In genomic region chr10:106320876-106321275, GRCh38 we compare ENCODE assay signal across 27 cellular contexts.
"Had no signal": no experiment of that assay in that cellular context is flagged by ENCODE, and none has a peak within 500 bp of the region (broad histone marks: within the 10 kb centered on the region; RNA-seq: fewer than 3 reads in every experiment).

No MANE protein-coding gene starts in this region.

- H3K9me3 ChIP-seq: suprapubic skin, testis, thoracic aorta, thyroid gland, tibial artery, tibial nerve, transverse colon, uterus, vagina had no signal

- H3K36me3 Mint-ChIP-seq: stimulated activated effector memory CD8-positive, alpha-beta T cell treated with anti-CD3 and anti-CD28 coated beads, Interleukin-12 subunit alpha, Interleukin-12 subunit beta, amount 100 ng/mL, for 72 hours; stimulated activated memory B cell treated with anti-CD40 and anti-IgM and Interleukin-4, amounts not matched to agents 10 μg/mL and 1 μg/mL and 100 μg/mL, for 72 hours; stimulated activated naive B cell treated with anti-CD40 and anti-IgM and Interleukin-4, amounts not matched to agents 10 μg/mL and 1 μg/mL and 100 μg/mL, for 72 hours; type B pancreatic cell had no signal

- H3K27ac Mint-ChIP-seq: stimulated activated effector memory CD8-positive, alpha-beta T cell treated with anti-CD3 and anti-CD28 coated beads, Interleukin-12 subunit alpha, Interleukin-12 subunit beta, amount 100 ng/mL, for 72 hours; stimulated activated memory B cell treated with anti-CD40 and anti-IgM and Interleukin-4, amounts not matched to agents 10 μg/mL and 1 μg/mL and 100 μg/mL, for 72 hours; stimulated activated naive B cell treated with anti-CD40 and anti-IgM and Interleukin-4, amounts not matched to agents 10 μg/mL and 1 μg/mL and 100 μg/mL, for 72 hours; stimulated activated naive CD8-positive, alpha-beta T cell treated with anti-CD3 and anti-CD28 coated beads, Interleukin-15, Interleukin-2, amounts not matched to agents 100 ng/mL and 50 ng/mL, for 24 hours; type B pancreatic cell had no signal

- H3K36me3 ChIP-seq: stomach, suprapubic skin, thoracic aorta, thyroid gland, tibial artery, tibial nerve, transverse colon, upper lobe of left lung, uterus, vagina had no signal

- ATAC-seq: stimulated activated effector memory CD8-positive, alpha-beta T cell treated with anti-CD3 and anti-CD28 coated beads, Interleukin-12 subunit alpha, Interleukin-12 subunit beta, amount 100 ng/mL, for 72 hours; stimulated activated memory B cell treated with anti-CD40 and anti-IgM and Interleukin-4, amounts not matched to agents 10 μg/mL and 1 μg/mL and 100 μg/mL, for 72 hours; stimulated activated naive B cell treated with anti-CD40 and anti-IgM and Interleukin-4, amounts not matched to agents 10 μg/mL and 1 μg/mL and 100 μg/mL, for 72 hours; stimulated activated naive CD8-positive, alpha-beta T cell treated with anti-CD3 and anti-CD28 coated beads, Interleukin-15, Interleukin-2, amounts not matched to agents 100 U/mL and 50 U/mL, for 24 hours had no signal

- H3K27ac ChIP-seq: stomach, suprapubic skin, testis, thoracic aorta, thyroid gland, tibial artery, tibial nerve, transverse colon, upper lobe of left lung, uterus, vagina had no signal

- H3K4me1 Mint-ChIP-seq: stimulated activated effector memory CD8-positive, alpha-beta T cell treated with anti-CD3 and anti-CD28 coated beads, Interleukin-12 subunit alpha, Interleukin-12 subunit beta, amount 100 ng/mL, for 72 hours; stimulated activated memory B cell treated with anti-CD40 and anti-IgM and Interleukin-4, amounts not matched to agents 10 μg/mL and 1 μg/mL and 100 μg/mL, for 72 hours; stimulated activated naive B cell treated with anti-CD40 and anti-IgM and Interleukin-4, amounts not matched to agents 10 μg/mL and 1 μg/mL and 100 μg/mL, for 72 hours had no signal

- DNase-seq: stimulated activated CD4-positive, alpha-beta T cell treated with anti-CD3 and anti-CD28 coated beads, Interleukin-1b, Interleukin-23, amount 100 ng/mL, for 48 hours; stimulated activated CD4-positive, alpha-beta T cell treated with anti-CD3 and anti-CD28 coated beads, Interleukin-2, amount 100 ng/mL, for 24 hours; stimulated activated CD4-positive, alpha-beta T cell treated with anti-CD3 and anti-CD28 coated beads, Interleukin-2, amount 100 ng/mL, for 48 hours; stimulated activated CD4-positive, alpha-beta T cell treated with anti-CD3 and anti-CD28 coated beads, Interleukin-4, amount 100 ng/mL, for 1 hour; stimulated activated CD4-positive, alpha-beta T cell treated with anti-CD3 and anti-CD28 coated beads, Interleukin-4, amount 100 ng/mL, for 24 hours; stimulated activated CD4-positive, alpha-beta T cell treated with anti-CD3 and anti-CD28 coated beads, Interleukin-4, amount 100 ng/mL, for 4 hours; stimulated activated CD8-positive, alpha-beta memory T cell treated with anti-CD3 and anti-CD28 coated beads, Interleukin-4, amount 100 ng/mL, for 48 hours; stimulated activated naive B cell treated with anti-CD40 and anti-IgM and Interleukin-4, amounts not matched to agents 10 μg/mL and 1 μg/mL and 100 μg/mL, for 72 hours; stimulated activated naive CD4-positive, alpha-beta T cell; stimulated activated naive CD4-positive, alpha-beta T cell treated with Interleukin-2 at 50 U/mL for 16 hours; stimulated activated naive CD8-positive, alpha-beta T cell treated with anti-CD3 and anti-CD28 coated beads, Interleukin-15, Interleukin-2, amounts not matched to agents 100 U/mL and 50 U/mL, for 24 hours; stomach; substantia nigra; testis; thyroid gland; tibial artery; transverse colon; uterus had no signal

- H3K4me1 ChIP-seq: stomach, suprapubic skin, testis, thyroid gland, tibial artery, transverse colon, upper lobe of left lung, uterus, vagina had no signal

- H3K4me3 Mint-ChIP-seq: stimulated activated effector memory CD8-positive, alpha-beta T cell treated with anti-CD3 and anti-CD28 coated beads, Interleukin-12 subunit alpha, Interleukin-12 subunit beta, amount 100 ng/mL, for 72 hours; stimulated activated memory B cell treated with anti-CD40 and anti-IgM and Interleukin-4, amounts not matched to agents 10 μg/mL and 1 μg/mL and 100 μg/mL, for 72 hours; stimulated activated naive B cell treated with anti-CD40 and anti-IgM and Interleukin-4, amounts not matched to agents 10 μg/mL and 1 μg/mL and 100 μg/mL, for 72 hours; stimulated activated naive CD8-positive, alpha-beta T cell treated with anti-CD3 and anti-CD28 coated beads, Interleukin-15, Interleukin-2, amounts not matched to agents 100 ng/mL and 50 ng/mL, for 24 hours; type B pancreatic cell had no signal

- H3K27me3 Mint-ChIP-seq: stimulated activated memory B cell treated with anti-CD40 and anti-IgM and Interleukin-4, amounts not matched to agents 10 μg/mL and 1 μg/mL and 100 μg/mL, for 72 hours; stimulated activated naive B cell treated with anti-CD40 and anti-IgM and Interleukin-4, amounts not matched to agents 10 μg/mL and 1 μg/mL and 100 μg/mL, for 72 hours; stimulated activated naive CD8-positive, alpha-beta T cell treated with anti-CD3 and anti-CD28 coated beads, Interleukin-15, Interleukin-2, amounts not matched to agents 100 ng/mL and 50 ng/mL, for 24 hours had no signal

- H3K4me3 ChIP-seq: stomach, suprapubic skin, testis, thoracic aorta, thyroid gland, tibial artery, tibial nerve, transverse colon, upper lobe of left lung, uterus, vagina had no signal

- H3K27me3 ChIP-seq: stomach, suprapubic skin, testis, thyroid gland, tibial artery, tibial nerve, transverse colon, upper lobe of left lung, uterus, vagina had no signal
